ENCODE assay signal across 27 cellular contexts in the genomic region with DNA sequence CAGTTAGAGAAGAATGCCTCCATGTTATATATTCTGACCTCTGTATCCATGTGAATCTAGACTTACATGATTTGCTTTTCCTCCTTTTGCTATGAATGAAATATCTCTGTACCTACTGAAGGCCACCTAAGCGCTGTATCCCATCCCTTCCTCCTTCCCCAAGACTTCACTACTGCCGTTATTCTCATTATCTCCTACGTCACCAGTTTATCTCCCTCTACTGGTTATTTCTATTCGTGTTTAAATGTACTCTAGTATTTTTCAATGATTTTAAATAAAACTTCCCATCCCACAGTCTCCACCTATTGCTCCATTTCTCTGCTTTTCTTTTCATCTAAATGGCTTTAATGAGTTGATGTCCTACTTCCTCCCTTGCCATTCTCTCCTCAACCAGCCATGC.
A peak's percentile ranks its signal among the peaks of the same experiment; 100 is the strongest.
DNase-seq lines count a peak whose midpoint lies in the region; ATAC-seq, FAIRE-seq and TF ChIP-seq lines count a peak whose summit lies in the region.
"Had no signal": no experiment of that assay in that cellular context is flagged by ENCODE, and none has a peak within 500 bp of the region (broad histone marks: within the 10 kb centered on the region; RNA-seq: fewer than 3 reads in every experiment).

No MANE protein-coding gene starts in this region.

- H3K36me3 ChIP-seq in left ventricle myocardium inferior, result no peaks in the 10 kb centered on the region
- H3K36me3 ChIP-seq: SJSA1 had no signal

- peak; percentile 2 for TF ChIP-seq CTCF in AG09309 (IDR thresholded peaks at IDR 0.05; ENCODE audit: control insufficient read depth, insufficient read depth, low read depth, low read length, missing control alignments)
- peak; percentile 50 for TF ChIP-seq CTCF in HFFc6 (IDR thresholded peaks at IDR 0.05)
- TF ChIP-seq CTCF in VCaP (conservative IDR thresholded peaks at IDR 0.05), result peak; percentile 31
- TF ChIP-seq CTCF in left ventricle myocardium inferior (IDR thresholded peaks at IDR 0.05; ENCODE audit: borderline replicate concordance), result no peak

- no peaks in the 10 kb centered on the region for H3K9me3 ChIP-seq in left ventricle myocardium inferior (replicated peaks)
- H3K9me3 ChIP-seq: SJSA1 had no signal

- no peaks in the 10 kb centered on the region; the same call in 1 of the 2 replicates for H3K27me3 Mint-ChIP-seq in HFFc6 (ENCODE audit: insufficient read depth)
- H3K27me3 Mint-ChIP-seq: B cell; CD8-positive, alpha-beta memory T cell; IgD-negative memory B cell; T-cell had no signal

- H3K4me1 Mint-ChIP-seq in HFFc6 (ENCODE audit: low read depth), result peaks cover 5% of the 10 kb centered on the region
- H3K4me1 Mint-ChIP-seq: B cell; CD14-positive monocyte; CD8-positive, alpha-beta memory T cell; IgD-negative memory B cell; T-cell had no signal

- DNase-seq in AG09309 (ENCODE audit: low read depth) (no peak), HFFc6 (no peak), left lobe of liver (ENCODE audit: low spot score) (no peak), NCI-H226 (no peak), frontal cortex (ENCODE audit: low spot score in 2 of 2) (no peak), left ventricle myocardium inferior (no peak)
- DNase-seq: CD8-positive, alpha-beta memory T cell; DMS79 treated with DMSO at 0.1 percent for 48 hours; GF-D8; NCI-H1092 treated with DMSO at 0.1 percent for 48 hours; NCI-H1436; NCI-H187; NCI-H2081 treated with DMSO at 0.1 percent for 48 hours; NCI-H2171; NCI-H345; NCI-H524; NCI-H748 treated with DMSO at 0.1 percent for 48 hours; T-cell had no signal

- H3K27ac Mint-ChIP-seq in HFFc6, result no peak overlapping the region
- H3K27ac Mint-ChIP-seq: B cell; CD14-positive monocyte; CD8-positive, alpha-beta memory T cell; IgD-negative memory B cell; T-cell had no signal

- H3K4me3 Mint-ChIP-seq in HFFc6, result no peak overlapping the region
- H3K4me3 Mint-ChIP-seq: B cell; CD14-positive monocyte; CD8-positive, alpha-beta memory T cell; IgD-negative memory B cell; T-cell had no signal

- no peak overlapping the region for H3K27ac ChIP-seq in VCaP
- no peak overlapping the region for H3K27ac ChIP-seq in left ventricle myocardium inferior (replicated peaks)
- H3K27ac ChIP-seq: SJSA1 had no signal

- ATAC-seq in left lobe of liver, result peak; percentile 89
- no peak for ATAC-seq in GM21367 (IDR thresholded peaks at IDR 0.05; ENCODE audit: unreplicated experiment)
- ATAC-seq: T-cell had no signal

- H3K4me3 ChIP-seq in AG09309 (ENCODE audit: control insufficient read depth, low read depth, low read length), result no peak overlapping the region
- no peak overlapping the region for H3K4me3 ChIP-seq in left ventricle myocardium inferior
- H3K4me3 ChIP-seq: SJSA1 had no signal

- intact Hi-C loops in left ventricle myocardium inferior (cut with micrococcal nuclease), result no loop called here

- H3K36me3 Mint-ChIP-seq in HFFc6 (ENCODE audit: low read depth), result no peaks in the 10 kb centered on the region
- H3K36me3 Mint-ChIP-seq: CD14-positive monocyte; CD8-positive, alpha-beta memory T cell; IgD-negative memory B cell; T-cell had no signal

- H3K9me3 Mint-ChIP-seq in HFFc6, result no peaks in the 10 kb centered on the region
- H3K9me3 Mint-ChIP-seq: IgD-negative memory B cell, T-cell had no signal

- no peaks in the 10 kb centered on the region for H3K4me1 ChIP-seq in left ventricle myocardium inferior
- H3K4me1 ChIP-seq: SJSA1 had no signal

- H3K27me3 ChIP-seq in left ventricle myocardium inferior (ENCODE audit: low read depth), result no peaks in the 10 kb centered on the region
- H3K27me3 ChIP-seq: SJSA1 had no signal

- no peak for FAIRE-seq in frontal cortex (lab: Jason Lieb, UNC)
- FAIRE-seq: A204.1, GM12891, H54 had no signal
